Comparison of ENCODE assay signal across 15 cellular contexts in genomic region chr6:107153061-107153460, GRCh38. TPM values are rescaled to one million over a fixed set of nuclear protein-coding genes. Genes with fewer than 3 reads are reported as not detected.
DNase-seq lines count a peak whose midpoint lies in the region; ATAC-seq, FAIRE-seq and TF ChIP-seq lines count a peak whose summit lies in the region.
"Had no signal": no experiment of that assay in that cellular context is flagged by ENCODE, and none has a peak within 500 bp of the region (broad histone marks: within the 10 kb centered on the region; RNA-seq: fewer than 3 reads in every experiment).

No MANE protein-coding gene starts in this region.

- no peaks in the 10 kb centered on the region for H3K36me3 ChIP-seq in transverse colon
- H3K36me3 ChIP-seq: ovary, tibial artery had no signal

- DNase-seq in NCI-H510A treated with DMSO at 0.1 percent for 48 hours (lab: John Stamatoyannopoulos, UW) (peak; percentile 39), NCI-H510A (lab: John Stamatoyannopoulos, UW) (no peak), NCI-H2196 treated with DMSO at 0.1 percent for 48 hours (lab: John Stamatoyannopoulos, UW; ENCODE audit: unreplicated experiment) (peak; percentile 88), glomerular visceral epithelial cell (ENCODE audit: extremely low spot score) (peak; percentile 23), transverse colon (no peak), GM19239 (ENCODE audit: insufficient read length, low spot score) (no peak), NCI-H524 treated with DMSO at 0.1 percent for 48 hours (lab: John Stamatoyannopoulos, UW) (no peak)
- DNase-seq: activated CD4-positive, alpha-beta T cell treated with anti-CD3 and anti-CD28 coated beads for 48 hours; activated T-cell treated with anti-CD3 and anti-CD28 coated beads, Interleukin-2, amount 50 U/mL, for 1 hour; DMS 273 treated with DMSO at 0.1 percent for 48 hours; dorsolateral prefrontal cortex; ovary; tibial artery had no signal

- TF ChIP-seq EP300 in transverse colon (IDR thresholded peaks at IDR 0.05; ENCODE audit: low read depth) = no peak

- no peak for TF ChIP-seq CTCF in transverse colon (IDR thresholded peaks at IDR 0.05)

- H3K27me3 ChIP-seq in transverse colon = no peaks in the 10 kb centered on the region
- H3K27me3 ChIP-seq: dorsolateral prefrontal cortex, ovary, tibial artery had no signal

- no peak for TF ChIP-seq POLR2A in transverse colon (IDR thresholded peaks at IDR 0.05)

- H3K27ac ChIP-seq in transverse colon = peak overlapping the region; percentile 48 to 80 (median 66)
- H3K27ac ChIP-seq: dorsolateral prefrontal cortex, ovary, RWPE1, tibial artery had no signal

- in situ Hi-C loops in transverse colon (cut with MboI; ENCODE audit: low pct_ligation_motif_present in 1 of 4, low pct_unique_long_range_greater_than_20kb in 1 of 4, low sequenced_read_pairs in 3 of 4) = no loop called here

- WGBS in transverse colon (ENCODE audit: low coverage in 1 of 2), 2 donors = 49 to 65% methylated on average over 4 of the region's 4 CpGs

- no peak for ATAC-seq in HG02981 (IDR thresholded peaks at IDR 0.05; ENCODE audit: unreplicated experiment)

- FAIRE-seq in GM19239 (lab: Jason Lieb, UNC) = no peak

- no peaks in the 10 kb centered on the region for H3K9me3 ChIP-seq in transverse colon
- H3K9me3 ChIP-seq: ovary, tibial artery had no signal

- intact Hi-C loops in transverse colon (cut with DNase I; ENCODE audit: low total_unique reads) = no loop called here

- no peak overlapping the region for H3K4me3 ChIP-seq in transverse colon
- H3K4me3 ChIP-seq: dorsolateral prefrontal cortex, ovary, tibial artery had no signal

- peaks cover 0 to 27% (median 12%) of the 10 kb centered on the region in 4 donors for H3K4me1 ChIP-seq in transverse colon
- H3K4me1 ChIP-seq: tibial artery had no signal

RNA-seq across cellular contexts. Expression of gene BEND3, which starts 37.7 kb away (rescaled TPM):
- total RNA-seq in transverse colon = 10 to 100 TPM in 1 of 4 donors, 1 to 10 TPM in 3; 4.8 to 12.1 (median 5.0) TPM

Comparison
In these comparisons a context has a peak if more than half of its experiments do, and no peak if none do; other contexts are left out.
1. DNase-seq: peak in NCI-H510A treated with DMSO at 0.1 percent for 48 hours (single experiment), NCI-H2196 treated with DMSO at 0.1 percent for 48 hours (single experiment) and glomerular visceral epithelial cell (single experiment); none in NCI-H510A (single experiment), transverse colon (single experiment), GM19239 (single experiment) and NCI-H524 treated with DMSO at 0.1 percent for 48 hours (single experiment).